Comparison of ENCODE assay signal across 8 cellular contexts in genomic region chr17:50944054-50944901, GRCh38.
DNase-seq lines count a peak whose midpoint lies in the region; ATAC-seq, FAIRE-seq and TF ChIP-seq lines count a peak whose summit lies in the region.

No MANE protein-coding gene starts in this region.

- H3K4me1 Mint-ChIP-seq in activated naive CD4-positive, alpha-beta T cell treated with anti-CD3 and anti-CD28 coated beads, Interleukin-2, amount 50 U/mL, for 24 hours = peaks cover 45% of the 10 kb centered on the region

- no peaks in the 10 kb centered on the region for H3K9me2 ChIP-seq in SK-N-SH

- CTCF ChIA-PET in SK-N-SH (lab: Yijun Ruan, JAX) = interaction anchor here (0.8 to 16.9 kb wide), 11 partner anchors 11 to 209 kb away, joined by 3 to 820 read pairs (median 3); partner anchors contain the start of genes NME1 and TOB1

- no peaks in the 10 kb centered on the region for H3K36me3 Mint-ChIP-seq in activated naive CD4-positive, alpha-beta T cell treated with anti-CD3 and anti-CD28 coated beads, Interleukin-2, amount 50 U/mL, for 24 hours

- peak overlapping the region; percentile 70; the same call in 1 of the 2 replicates for H3K4me2 ChIP-seq in SK-N-SH

- FAIRE-seq in D721Med (lab: Jason Lieb, UNC) = no peak

- no peaks in the 10 kb centered on the region for H3K27me3 Mint-ChIP-seq in activated naive CD4-positive, alpha-beta T cell treated with anti-CD3 and anti-CD28 coated beads, Interleukin-2, amount 50 U/mL, for 24 hours

- POLR2A ChIA-PET in SK-N-SH (lab: Yijun Ruan, JAX) = interaction anchor here (1.0 to 15.4 kb wide), 8 partner anchors 8 to 81 kb away, joined by 3 to 609 read pairs (median 12); partner anchors contain the start of gene TOB1

- peak; percentile 84 for DNase-seq in D721Med (ENCODE audit: insufficient read length, low spot score)
- peak; percentile 92 for DNase-seq in SK-N-SH
- peak; percentile 89 for DNase-seq in left ventricle myocardium superior
- DNase-seq in psoas muscle = peak; percentile 88 to 92
- peak; percentile 92 for DNase-seq in ureter (ENCODE audit: low spot score)

- H3K27me3 ChIP-seq in HUES64 (ENCODE audit: insufficient read depth, low read length) (peaks cover 20% of the 10 kb centered on the region), SK-N-SH (ENCODE audit: insufficient read depth) (no peaks in the 10 kb centered on the region), psoas muscle (ENCODE audit: insufficient read depth in 3 of 3, low read length in 2 of 3) (no peaks in the 10 kb centered on the region)

- H3K9me3 Mint-ChIP-seq in activated naive CD4-positive, alpha-beta T cell treated with anti-CD3 and anti-CD28 coated beads, Interleukin-2, amount 50 U/mL, for 24 hours = no peaks in the 10 kb centered on the region

- WGBS in HUES64 = 5% methylated on average over 61 of the region's 61 CpGs
- 53% methylated on average over 21 of the region's 61 CpGs for WGBS in SK-N-SH (ENCODE audit: low lambda C conversion rate)
- 1 to 2% (median 2%) methylated on average over 31 to 61 of the region's 61 CpGs for WGBS in psoas muscle, 3 donors

- H3K9ac ChIP-seq in HUES64 (ENCODE audit: low read depth, low read length) (peak overlapping the region; percentile 27), SK-N-SH (peak overlapping the region; percentile 55; the same call in 1 of the 2 replicates)

- H3K4me3 ChIP-seq in HUES64 (ENCODE audit: low read length) = peak overlapping the region; percentile 39
- H3K4me3 ChIP-seq in SK-N-SH (ENCODE audit: low read depth in 2 of 2, low read length in 1 of 2) = peak overlapping the region; percentile 9 to 21; a peak in 3 of 4 replicates
- peak overlapping the region; percentile 68 for H3K4me3 ChIP-seq in psoas muscle

- H3K27ac ChIP-seq in HUES64 (ENCODE audit: low read depth, low read length) = no peak overlapping the region
- peak overlapping the region; percentile 25 to 85; a peak in 3 of 4 replicates for H3K27ac ChIP-seq in SK-N-SH (ENCODE audit: low read depth in 2 of 2, low read length in 1 of 2)
- peak overlapping the region; percentile 98 for H3K27ac ChIP-seq in psoas muscle

- no peaks in the 10 kb centered on the region for H3K9me3 ChIP-seq in HUES64 (ENCODE audit: insufficient read depth, low read depth, low read length)
- H3K9me3 ChIP-seq in SK-N-SH = no peaks in the 10 kb centered on the region
- no peaks in the 10 kb centered on the region for H3K9me3 ChIP-seq in psoas muscle

- H3K36me3 ChIP-seq in HUES64 (ENCODE audit: insufficient read depth, low read length) (no peaks in the 10 kb centered on the region), SK-N-SH (replicated peaks in 1 of 2; ENCODE audit: control insufficient read depth in 1 of 2, insufficient read depth in 2 of 2, low read length in 1 of 2) (no peaks in the 10 kb centered on the region), psoas muscle (ENCODE audit: insufficient read depth in 1 of 2, low read depth in 1 of 2) (no peaks in the 10 kb centered on the region)

- H3K4me3 Mint-ChIP-seq in activated naive CD4-positive, alpha-beta T cell treated with anti-CD3 and anti-CD28 coated beads, Interleukin-2, amount 50 U/mL, for 24 hours = peak overlapping the region; percentile 84

- peak; percentile 29 to 44; a peak in 1 of 4 replicates for TF ChIP-seq EP300 in SK-N-SH (IDR thresholded peaks at IDR 0.05; ENCODE audit: borderline replicate concordance in 1 of 2, low read depth in 1 of 2, low read length in 1 of 2)

- H4K20me1 ChIP-seq in SK-N-SH (ENCODE audit: insufficient read depth) = no peaks in the 10 kb centered on the region

- H3K4me1 ChIP-seq in HUES64 (ENCODE audit: insufficient read depth, low read length) (peaks cover 9% of the 10 kb centered on the region; the same call in 1 of the 2 replicates), SK-N-SH (ENCODE audit: control insufficient read depth in 1 of 2, insufficient read depth in 2 of 2, low read depth in 1 of 2, low read length in 1 of 2) (peaks cover 10 to 55% of the 10 kb centered on the region in 2 experiments; a peak in 3 of 4 replicates), psoas muscle (peaks cover 58% of the 10 kb centered on the region)

- TF ChIP-seq CTCF in D721Med (IDR thresholded peaks at IDR 0.05; ENCODE audit: insufficient read depth, missing control alignments) (no peak), SK-N-SH (IDR thresholded peaks at IDR 0.05) (no peak), psoas muscle (IDR thresholded peaks at IDR 0.05) (no peak)

- H3F3A ChIP-seq in SK-N-SH (replicated peaks; ENCODE audit: insufficient read depth) = no peaks in the 10 kb centered on the region

- peak overlapping the region; percentile 66 for H2AFZ ChIP-seq in SK-N-SH (ENCODE audit: low read depth)

- H3K27ac Mint-ChIP-seq in activated naive CD4-positive, alpha-beta T cell treated with anti-CD3 and anti-CD28 coated beads, Interleukin-2, amount 50 U/mL, for 24 hours = peak overlapping the region; percentile 90

- no peak for TF ChIP-seq RAD21 in SK-N-SH (IDR thresholded peaks at IDR 0.05; ENCODE audit: low read length)

- H3K79me2 ChIP-seq in SK-N-SH (ENCODE audit: insufficient read depth) = no peaks in the 10 kb centered on the region

- ATAC-seq in left ventricle myocardium superior (peak; percentile 80), psoas muscle (peak; percentile 70 to 86 (median 78)), GM18909 (IDR thresholded peaks at IDR 0.05; ENCODE audit: poor library complexity, unreplicated experiment) (no peak)

- intact Hi-C loops in left ventricle myocardium superior (cut with micrococcal nuclease) (no loop called here), psoas muscle (cut with DNase I) (no loop called here)

TF ChIP-seq in SK-N-SH, 30 proteins besides CTCF, POLR2A, EP300 and RAD21:
- TF ChIP-seq MEF2A (IDR thresholded peaks at IDR 0.05; ENCODE audit: borderline replicate concordance, low read depth) (peak; percentile 27; the same call in 1 of the 2 replicates), SMC3 (IDR thresholded peaks at IDR 0.05; ENCODE audit: low read depth, low read length) (no peak), TCF12 (IDR thresholded peaks at IDR 0.05) (peak; percentile 47; the same call in 1 of the 2 replicates), RCOR1 (IDR thresholded peaks at IDR 0.05; ENCODE audit: low read length) (no peak), MXI1 (IDR thresholded peaks at IDR 0.05; ENCODE audit: low read depth, low read length) (0 out of 2 replicates have a peak, but pooled peaks have one; percentile 16), POLR2AphosphoS5 (IDR thresholded peaks at IDR 0.05; ENCODE audit: low read depth, low read length) (no peak), GATA2 (CRISPR knock-in tag; IDR thresholded peaks at IDR 0.05) (peak; percentile 70), CHD2 (IDR thresholded peaks at IDR 0.05; ENCODE audit: low read length, partially characterized antibody) (peak; percentile 15), ELF1 (IDR thresholded peaks at IDR 0.05) (no peak), FOXM1 (IDR thresholded peaks at IDR 0.05; ENCODE audit: low read depth) (no peak)

Comparison
In these comparisons a context has a peak if more than half of its experiments do, and no peak if none do; other contexts are left out.
1. H3K4me3 ChIP-seq: peak in every context shown above with its lines; median percentile 68 in psoas muscle; 39 in HUES64; 15 in SK-N-SH.